ENCODE assay signal across 35 cellular contexts in the genomic region with DNA sequence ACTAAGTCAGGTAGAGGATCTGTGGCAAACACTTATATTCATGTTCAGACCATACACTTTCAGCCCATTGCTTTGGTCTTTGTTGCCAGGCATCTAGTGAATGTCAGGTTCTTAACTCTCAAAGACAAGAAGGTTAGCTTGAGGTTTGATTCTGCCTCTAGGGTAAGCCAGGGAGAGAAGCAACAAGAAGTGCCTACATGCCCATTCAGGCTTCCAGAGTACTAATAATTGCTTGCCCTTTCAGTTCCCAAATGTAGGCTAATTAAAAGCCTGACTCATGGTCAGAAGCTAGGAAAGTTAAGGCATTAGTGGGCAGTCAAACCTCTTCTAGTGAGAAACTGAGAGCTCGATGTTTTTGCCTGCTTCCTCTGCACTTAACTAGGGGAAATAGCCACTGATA.
"Had no signal": no experiment of that assay in that cellular context is flagged by ENCODE, and none has a peak within 500 bp of the region (broad histone marks: within the 10 kb centered on the region; RNA-seq: fewer than 3 reads in every experiment).

No MANE protein-coding gene starts in this region.

- ATAC-seq: activated CD4-positive, alpha-beta T cell treated with anti-CD3 and anti-CD28 coated beads for 36 hours; activated CD8-positive, alpha-beta memory T cell treated with anti-CD3 and anti-CD28 coated beads, Interleukin-2, amount 10 ng/mL, durations not matched to agents 7 days and 5 days; activated CD8-positive, alpha-beta T cell treated with anti-CD3 and anti-CD28 coated beads, Interleukin-2, amount 10 ng/mL, durations not matched to agents 7 days and 5 days; activated naive CD4-positive, alpha-beta T cell treated with anti-CD3 and anti-CD28 coated beads, Interleukin-2, amount 50 U/mL, for 72 hours; gastrocnemius medialis; heart left ventricle; T-helper 17 cell had no signal

- H3K4me3 Mint-ChIP-seq: activated CD4-positive, alpha-beta memory T cell treated with anti-CD3 and anti-CD28 coated beads for 36 hours; activated CD4-positive, alpha-beta T cell treated with anti-CD3 and anti-CD28 coated beads for 36 hours; activated CD4-positive, alpha-beta T cell treated with anti-CD3 and anti-CD28 coated beads, Interleukin-2, amount 10 ng/mL, durations not matched to agents 24 days and 14 days; activated CD8-positive, alpha-beta memory T cell treated with anti-CD3 and anti-CD28 coated beads, Interleukin-2, amount 10 ng/mL, durations not matched to agents 7 days and 5 days; activated CD8-positive, alpha-beta T cell treated with anti-CD3 and anti-CD28 coated beads, Interleukin-2, amount 10 ng/mL, durations not matched to agents 7 days and 5 days; activated naive CD4-positive, alpha-beta T cell treated with anti-CD3 and anti-CD28 coated beads, Interleukin-2, amount 10 ng/mL, durations not matched to agents 7 days and 5 days; activated naive CD8-positive, alpha-beta T cell treated with anti-CD3 and anti-CD28 coated beads, Interleukin-2, amount 10 ng/mL, durations not matched to agents 7 days and 5 days; activated T-helper 1 cell treated with anti-CD3 and anti-CD28 coated beads, Interleukin-12 subunit alpha, Interleukin-12 subunit beta, Interleukin-2, Interleukin-4 antibody, amounts not matched to agents 30 ng/mL and 10 ng/mL and 1 ng/mL, durations not matched to agents 14 hours and 24 hours and 36 hours; brain; T-helper 17 cell; T-helper 2 cell treated with Interferon-gamma antibody and Interleukin-4, amounts not matched to agents 5 μg/mL and 100 μg/mL, for 36 hours had no signal

- H3K27ac ChIP-seq: ascending aorta, breast epithelium, cardiac muscle cell, colonic mucosa, epithelial cell of prostate, esophagus squamous epithelium, gastrocnemius medialis, heart left ventricle had no signal

- H3K36me3 ChIP-seq: ascending aorta, breast epithelium, cardiac muscle cell, colonic mucosa, esophagus squamous epithelium, gastrocnemius medialis, heart left ventricle had no signal

- H3K27me3 Mint-ChIP-seq: activated CD4-positive, alpha-beta memory T cell treated with anti-CD3 and anti-CD28 coated beads for 36 hours; activated CD4-positive, alpha-beta T cell treated with anti-CD3 and anti-CD28 coated beads, Interleukin-2, amount 10 ng/mL, durations not matched to agents 24 days and 14 days; activated CD8-positive, alpha-beta memory T cell treated with anti-CD3 and anti-CD28 coated beads, Interleukin-2, amount 10 ng/mL, durations not matched to agents 7 days and 5 days; activated naive CD4-positive, alpha-beta T cell treated with anti-CD3 and anti-CD28 coated beads, Interleukin-2, amount 10 ng/mL, durations not matched to agents 7 days and 5 days; activated naive CD8-positive, alpha-beta T cell treated with anti-CD3 and anti-CD28 coated beads, Interleukin-2, amount 10 ng/mL, durations not matched to agents 7 days and 5 days; brain; T-helper 17 cell had no signal

- H3K27me3 ChIP-seq: ascending aorta, breast epithelium, cardiac muscle cell, colonic mucosa, esophagus squamous epithelium, gastrocnemius medialis, heart left ventricle had no signal

- FAIRE-seq: endometrium, endothelial cell of umbilical vein had no signal

- H3K36me3 Mint-ChIP-seq: activated CD4-positive, alpha-beta memory T cell treated with anti-CD3 and anti-CD28 coated beads for 36 hours; activated CD8-positive, alpha-beta memory T cell treated with anti-CD3 and anti-CD28 coated beads, Interleukin-2, amount 10 ng/mL, durations not matched to agents 7 days and 5 days; activated naive CD4-positive, alpha-beta T cell treated with anti-CD3 and anti-CD28 coated beads, Interleukin-2, amount 10 ng/mL, durations not matched to agents 7 days and 5 days; activated naive CD8-positive, alpha-beta T cell treated with anti-CD3 and anti-CD28 coated beads, Interleukin-2, amount 10 ng/mL, durations not matched to agents 7 days and 5 days; brain had no signal

- H3K4me1 ChIP-seq: ascending aorta, breast epithelium, colonic mucosa, esophagus squamous epithelium, gastrocnemius medialis, heart left ventricle had no signal

- H3K27ac Mint-ChIP-seq: activated CD4-positive, alpha-beta memory T cell treated with anti-CD3 and anti-CD28 coated beads for 36 hours; activated CD4-positive, alpha-beta T cell treated with anti-CD3 and anti-CD28 coated beads for 36 hours; activated CD4-positive, alpha-beta T cell treated with anti-CD3 and anti-CD28 coated beads, Interleukin-2, amount 10 ng/mL, durations not matched to agents 24 days and 14 days; activated CD8-positive, alpha-beta memory T cell treated with anti-CD3 and anti-CD28 coated beads, Interleukin-2, amount 10 ng/mL, durations not matched to agents 7 days and 5 days; activated CD8-positive, alpha-beta T cell treated with anti-CD3 and anti-CD28 coated beads, Interleukin-2, amount 10 ng/mL, durations not matched to agents 7 days and 5 days; activated naive CD4-positive, alpha-beta T cell treated with anti-CD3 and anti-CD28 coated beads, Interleukin-2, amount 10 ng/mL, durations not matched to agents 7 days and 5 days; activated naive CD4-positive, alpha-beta T cell treated with anti-CD3 and anti-CD28 coated beads, Interleukin-2, amount 50 U/mL, for 72 hours; activated naive CD8-positive, alpha-beta T cell treated with anti-CD3 and anti-CD28 coated beads, Interleukin-2, amount 10 ng/mL, durations not matched to agents 7 days and 5 days; activated T-helper 1 cell treated with anti-CD3 and anti-CD28 coated beads, Interleukin-12 subunit alpha, Interleukin-12 subunit beta, Interleukin-2, Interleukin-4 antibody, amounts not matched to agents 30 ng/mL and 10 ng/mL and 1 ng/mL, durations not matched to agents 14 hours and 24 hours and 36 hours; activated T-helper 2 cell treated with anti-CD3 and anti-CD28 coated beads, Interferon-gamma antibody, Interleukin-2, Interleukin-4, amounts not matched to agents 10 μg/mL and 5 μg/mL and 100 μg/mL, durations not matched to agents 14 hours and 24 hours and 36 hours; brain; T-helper 17 cell; T-helper 2 cell treated with Interferon-gamma antibody and Interleukin-4, amounts not matched to agents 5 μg/mL and 100 μg/mL, for 36 hours had no signal

- H3K9me3 ChIP-seq: ascending aorta, colonic mucosa, gastrocnemius medialis had no signal

- DNase-seq: activated CD4-positive, alpha-beta memory T cell treated with anti-CD3 and anti-CD28 coated beads for 36 hours; activated CD4-positive, alpha-beta T cell treated with anti-CD3 and anti-CD28 coated beads for 36 hours; activated CD4-positive, alpha-beta T cell treated with anti-CD3 and anti-CD28 coated beads, Interleukin-2, amount 10 ng/mL, durations not matched to agents 24 days and 14 days; activated CD4-positive, CD25-positive, alpha-beta regulatory T cell; activated CD4-positive, CD25-positive, alpha-beta regulatory T cell treated with anti-CD3 and anti-CD28 coated beads, Interleukin-2, amount 50 U/mL, for 72 hours; activated CD8-positive, alpha-beta memory T cell treated with anti-CD3 and anti-CD28 coated beads, Interleukin-2, amount 10 ng/mL, durations not matched to agents 7 days and 5 days; activated CD8-positive, alpha-beta memory T cell treated with anti-CD3 and anti-CD28 coated beads, Interleukin-2, amount 50 U/mL, for 4 hours; activated CD8-positive, alpha-beta T cell treated with anti-CD3 and anti-CD28 coated beads, Interleukin-2, amount 10 ng/mL, durations not matched to agents 7 days and 5 days; activated gamma-delta T cell; activated naive CD4-positive, alpha-beta T cell; activated naive CD4-positive, alpha-beta T cell treated with anti-CD3 and anti-CD28 coated beads, Interleukin-2, amount 10 ng/mL, durations not matched to agents 7 days and 5 days; activated naive CD8-positive, alpha-beta T cell treated with anti-CD3 and anti-CD28 coated beads, Interleukin-2, amount 10 ng/mL, durations not matched to agents 7 days and 5 days; activated T-cell treated with anti-CD3 and anti-CD28 coated beads, Interleukin-2, amount 50 U/mL, for 1 hour; activated T-cell treated with anti-CD3 and anti-CD28 coated beads, Interleukin-2, amount 50 U/mL, for 48 hours; central memory CD4-positive, alpha-beta T cell; cerebellar nuclear complex; colonic mucosa; effector CD8-positive, alpha-beta T cell; esophagus squamous epithelium; gastrocnemius medialis; glutamatergic neuron; heart left ventricle; T-helper 1 cell; T-helper 17 cell had no signal

- H3K4me3 ChIP-seq: ascending aorta, breast epithelium, cardiac muscle cell, colonic mucosa, esophagus squamous epithelium, gastrocnemius medialis, heart left ventricle had no signal

- H3K4me1 Mint-ChIP-seq: activated CD4-positive, alpha-beta T cell treated with anti-CD3 and anti-CD28 coated beads for 36 hours; activated CD4-positive, alpha-beta T cell treated with anti-CD3 and anti-CD28 coated beads, Interleukin-2, amount 10 ng/mL, durations not matched to agents 24 days and 14 days; activated CD8-positive, alpha-beta memory T cell treated with anti-CD3 and anti-CD28 coated beads, Interleukin-2, amount 10 ng/mL, durations not matched to agents 7 days and 5 days; activated naive CD4-positive, alpha-beta T cell treated with anti-CD3 and anti-CD28 coated beads, Interleukin-2, amount 10 ng/mL, durations not matched to agents 7 days and 5 days; activated naive CD8-positive, alpha-beta T cell treated with anti-CD3 and anti-CD28 coated beads, Interleukin-2, amount 10 ng/mL, durations not matched to agents 7 days and 5 days; brain; T-helper 17 cell had no signal
